11 cellular contexts compared by ENCODE assay signal in genomic region chr10:32331606-32332005, GRCh38. TPM values are rescaled to one million over a fixed set of nuclear protein-coding genes. Genes with fewer than 3 reads are reported as not detected.
A peak's percentile ranks its signal among the peaks of the same experiment; 100 is the strongest.
DNase-seq lines count a peak whose midpoint lies in the region; ATAC-seq, FAIRE-seq and TF ChIP-seq lines count a peak whose summit lies in the region.
"Had no signal": no experiment of that assay in that cellular context is flagged by ENCODE, and none has a peak within 500 bp of the region (broad histone marks: within the 10 kb centered on the region; RNA-seq: fewer than 3 reads in every experiment).

No MANE protein-coding gene starts in this region.

- intact Hi-C loops in K562 (cut with micrococcal nuclease): no loop called here
- intact Hi-C loops in psoas muscle (cut with DNase I): no loop called here

- no peak for ATAC-seq in activated CD8-positive, alpha-beta memory T cell treated with anti-CD3 and anti-CD28 coated beads, Interleukin-2, amount 10 ng/mL, durations not matched to agents 7 days and 5 days
- ATAC-seq in K562 (no peak), psoas muscle (no peak), GM18502 (IDR thresholded peaks at IDR 0.05; ENCODE audit: poor library complexity, unreplicated experiment) (no peak)

- TF ChIP-seq RAD21 in K562 (CRISPR knock-in tag; conservative IDR thresholded peaks at IDR 0.05 in 1 of 2, IDR thresholded peaks at IDR 0.05 in 1 of 2): no peak

- peaks cover 2% of the 10 kb centered on the region for H3K9me1 ChIP-seq in K562 (ENCODE audit: control insufficient read depth, insufficient read depth, low read length)

- peak overlapping the region; percentile 46; the same call in 1 of the 3 replicates for H3K27ac ChIP-seq in K562 (ENCODE audit: extremely low read depth, low read depth, low read length)
- H3K27ac ChIP-seq in psoas muscle: peak overlapping the region; percentile 72

- H3K9me3 ChIP-seq in K562 (replicated peaks; ENCODE audit: control insufficient read depth, insufficient read depth, low read depth, low read length): no peaks in the 10 kb centered on the region
- H3K9me3 ChIP-seq in psoas muscle: no peaks in the 10 kb centered on the region

- H3K4me3 ChIP-seq in K562: no peak overlapping the region
- H3K4me3 ChIP-seq in psoas muscle: no peak overlapping the region

- CTCF ChIA-PET in activated CD8-positive, alpha-beta memory T cell treated with anti-CD3 and anti-CD28 coated beads, Interleukin-2, amount 10 ng/mL, durations not matched to agents 7 days and 5 days (lab: Charles Lee): no interaction called here
- CTCF ChIA-PET in K562 (lab: Yijun Ruan, JAX; ENCODE audit: low intra/inter-chr PET ratio): no interaction called here

- H3K4me1 ChIP-seq in K562 (replicated peaks in 1 of 2; ENCODE audit: control insufficient read depth in 2 of 2, insufficient read depth in 2 of 2, low read length in 2 of 2): peaks cover 0 to 36% of the 10 kb centered on the region in 2 experiments; a peak in 4 of 5 replicates
- H3K4me1 ChIP-seq in psoas muscle: peaks cover 97% of the 10 kb centered on the region

- peak overlapping the region; percentile 81 for H3K27ac Mint-ChIP-seq in activated CD8-positive, alpha-beta memory T cell treated with anti-CD3 and anti-CD28 coated beads, Interleukin-2, amount 10 ng/mL, durations not matched to agents 7 days and 5 days

- H3K4me2 ChIP-seq in K562 (ENCODE audit: insufficient read depth, low read length): no peak overlapping the region

- DNase-seq in activated CD8-positive, alpha-beta memory T cell treated with anti-CD3 and anti-CD28 coated beads, Interleukin-2, amount 10 ng/mL, durations not matched to agents 7 days and 5 days: no peak
- no peak for DNase-seq in activated CD8-positive, alpha-beta memory T cell treated with anti-CD3 and anti-CD28 coated beads, Interleukin-2, amount 50 U/mL, for 48 hours
- DNase-seq in DMS53 treated with DMSO at 0.1 percent for 48 hours (lab: John Stamatoyannopoulos, UW; ENCODE audit: unreplicated experiment): peak; percentile 11
- no peak for DNase-seq in K562 (ENCODE audit: extremely low read depth in 1 of 4, low spot score in 3 of 4)
- DNase-seq in psoas muscle: no peak
- DNase-seq in DMS153 treated with DMSO at 0.1 percent for 48 hours (lab: John Stamatoyannopoulos, UW; ENCODE audit: unreplicated experiment): no peak
- DNase-seq in T1000 (lab: John Stamatoyannopoulos, UW): no peak
- DNase-seq: mesendoderm, NCI-H146, NCI-H345 had no signal

- peaks cover 97% of the 10 kb centered on the region for H3K79me2 ChIP-seq in K562 (ENCODE audit: control insufficient read depth, insufficient read depth, low read length)

- no peaks in the 10 kb centered on the region for H3K27me3 Mint-ChIP-seq in activated CD8-positive, alpha-beta memory T cell treated with anti-CD3 and anti-CD28 coated beads, Interleukin-2, amount 10 ng/mL, durations not matched to agents 7 days and 5 days

- H3K9me3 Mint-ChIP-seq in activated CD8-positive, alpha-beta memory T cell treated with anti-CD3 and anti-CD28 coated beads, Interleukin-2, amount 10 ng/mL, durations not matched to agents 7 days and 5 days (ENCODE audit: low read depth): no peaks in the 10 kb centered on the region

- in situ Hi-C loops in K562 (cut with MboI): no loop called here

- peaks cover 30% of the 10 kb centered on the region for H3K36me3 Mint-ChIP-seq in activated CD8-positive, alpha-beta memory T cell treated with anti-CD3 and anti-CD28 coated beads, Interleukin-2, amount 10 ng/mL, durations not matched to agents 7 days and 5 days

- BruUV-seq in K562 (replicated peaks; lab: Mats Ljungman, UMichigan): no TSS peak

- H3K36me3 ChIP-seq in K562 (ENCODE audit: control insufficient read depth, insufficient read depth, low read length) (peaks cover 8% of the 10 kb centered on the region; the same call in 1 of the 3 replicates), psoas muscle (ENCODE audit: insufficient read depth in 1 of 2, low read depth in 1 of 2) (no peaks in the 10 kb centered on the region)

- H3K27me3 ChIP-seq in K562 (ENCODE audit: control insufficient read depth in 2 of 2, insufficient read depth in 2 of 2, low read length in 2 of 2): no peaks in the 10 kb centered on the region
- H3K27me3 ChIP-seq in psoas muscle (ENCODE audit: insufficient read depth in 3 of 3, low read length in 2 of 3): no peaks in the 10 kb centered on the region

- no peak for FAIRE-seq in K562 (lab: Jason Lieb, UNC)

- H3K9ac ChIP-seq in K562 (ENCODE audit: insufficient read depth in 1 of 2, low read depth in 2 of 2, low read length in 2 of 2): no peak overlapping the region

- H3K4me3 Mint-ChIP-seq in activated CD8-positive, alpha-beta memory T cell treated with anti-CD3 and anti-CD28 coated beads, Interleukin-2, amount 10 ng/mL, durations not matched to agents 7 days and 5 days: no peak overlapping the region

- no peak overlapping the region for H2AFZ ChIP-seq in K562 (ENCODE audit: low read depth, low read length)

- no peak for TF ChIP-seq POLR2A in K562 (conservative IDR thresholded peaks at IDR 0.05)

- no peak for TF ChIP-seq EP300 in K562 (IDR thresholded peaks at IDR 0.05; ENCODE audit: low read length)

- peaks cover 40% of the 10 kb centered on the region for H4K20me1 ChIP-seq in K562 (replicated peaks; ENCODE audit: control insufficient read depth, insufficient read depth, low read length)

- POLR2A ChIA-PET in K562 (lab: Yijun Ruan, JAX): interaction anchor here (2.9 kb wide), 1 partner anchor 10 kb away, joined by 8 read pairs; no protein-coding TSS in a partner anchor

- H3K4me1 Mint-ChIP-seq in activated CD8-positive, alpha-beta memory T cell treated with anti-CD3 and anti-CD28 coated beads, Interleukin-2, amount 10 ng/mL, durations not matched to agents 7 days and 5 days: peaks cover 82% of the 10 kb centered on the region

- no peak for TF ChIP-seq CTCF in K562 (IDR thresholded peaks at IDR 0.05 in 2 of 3, conservative IDR thresholded peaks at IDR 0.05 in 1 of 3; ENCODE audit: insufficient read depth in 2 of 3, low read depth in 1 of 3, low read length in 3 of 3)
- TF ChIP-seq CTCF in psoas muscle (IDR thresholded peaks at IDR 0.05): no peak

TF ChIP-seq in K562, 482 proteins besides CTCF, POLR2A, EP300 and RAD21 (continues in another document):
- TF ChIP-seq ZNF347 (CRISPR knock-in tag; IDR thresholded peaks at IDR 0.05; ENCODE audit: low read depth) (no peak), TGIF2 (CRISPR knock-in tag; IDR thresholded peaks at IDR 0.05) (no peak), SIX5 (IDR thresholded peaks at IDR 0.05; ENCODE audit: borderline replicate concordance in 1 of 2, insufficient read depth in 1 of 2, low read depth in 1 of 2, low read length in 2 of 2) (no peak)

RNA-seq across cellular contexts. Expression of gene EPC1, which starts 15.4 kb away (rescaled TPM):
- 10 to 100 TPM; 32.1 to 42.3 TPM for total RNA-seq in activated CD8-positive, alpha-beta memory T cell treated with anti-CD3 and anti-CD28 coated beads, Interleukin-2, amount 10 ng/mL, durations not matched to agents 7 days and 5 days
- 60.0 and 102 TPM in 2 replicates for total RNA-seq in K562 (2011; cell fraction: chromatin; rRNA removed; ENCODE audit: low replicate concordance)
- total RNA-seq in K562 (2011; cell fraction: nucleolus; rRNA removed): 40.2 and 50.7 TPM in 2 replicates
- total RNA-seq in K562 (2011; cell fraction: nucleoplasm; rRNA removed): 70.0 and 75.9 TPM in 2 replicates
- total RNA-seq in K562 (2014; rRNA removed) (16.1 and 27.6 TPM in 2 replicates), K562 (2014; rRNA removed; fragmentation: Illumina TruSeq; extraction: Trizol) (14.1 and 15.9 TPM in 2 replicates), K562 (2015; rRNA removed; fragmentation: Illumina TruSeq; extraction: Trizol) (15.6 and 18.7 TPM in 2 replicates), K562 (2021) (21.3 and 25.7 TPM in 2 replicates), psoas muscle (10 to 100 TPM; 20.7 to 37.1 (median 27.1) TPM)
- polyA plus RNA-seq in K562 (2011; rRNA removed) (43.6 and 48.7 TPM in 2 replicates), K562 (2014; fragmentation: Illumina TruSeq; extraction: Trizol) (21.6 and 24.2 TPM in 2 replicates), K562 (2014; fragmentation: Nextera tagmentation; extraction: Ambion mirVana) (1 to 10 TPM; 7.0 to 7.2 TPM), K562 (2014; rRNA removed) (29.8 and 32.1 TPM in 2 replicates), psoas muscle (10 to 100 TPM; 19.5 to 27.3 (median 20.7) TPM)
- polyA plus RNA-seq in K562 (2011; cell fraction: cytosol; rRNA removed): 30.4 and 33.0 TPM in 2 replicates
- 81.3 and 107 TPM in 2 replicates for polyA plus RNA-seq in K562 (2011; cell fraction: nucleus; rRNA removed)
- polyA plus RNA-seq in K562 (2012): 15.3 and 19.4 TPM in 2 replicates
- polyA minus RNA-seq in K562 (2011; rRNA and poly(A)+ RNA removed): 77.5 and 80.6 TPM in 2 replicates
- polyA minus RNA-seq in K562 (2011; cell fraction: cytosol; rRNA and poly(A)+ RNA removed): 15.9 and 21.8 TPM in 2 replicates
- polyA minus RNA-seq in K562 (2011; cell fraction: nucleus; rRNA and poly(A)+ RNA removed): 36.1 and 82.8 TPM in 2 replicates
